1 cellular context compared by ENCODE assay signal in the genomic region with DNA sequence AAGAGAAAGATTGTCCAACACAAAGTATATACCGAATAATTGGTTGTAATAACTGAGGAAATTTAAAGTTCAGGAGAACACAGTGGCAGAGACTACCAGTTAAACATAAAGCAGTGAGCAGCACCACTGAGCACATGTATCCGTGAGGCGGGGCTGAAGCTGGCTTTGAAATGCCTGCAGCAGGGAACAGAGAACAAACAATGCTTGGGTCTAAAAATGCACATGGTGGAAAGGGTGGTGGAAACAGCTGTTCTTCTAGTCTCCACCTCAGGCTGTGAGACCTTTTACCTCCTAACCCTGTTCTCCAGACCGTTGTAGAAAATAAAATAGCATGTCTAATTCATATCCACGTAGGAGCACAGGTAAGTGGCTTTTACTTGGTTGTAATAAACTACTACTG.
A peak's percentile ranks its signal among the peaks of the same experiment; 100 is the strongest.
TF ChIP-seq lines count a peak whose summit lies in the region.

No MANE protein-coding gene starts in this region.

TF ChIP-seq in HepG2, 621 proteins besides CTCF, POLR2A, EP300 and RAD21 (continued from another document):
- TF ChIP-seq, protein P1, sequence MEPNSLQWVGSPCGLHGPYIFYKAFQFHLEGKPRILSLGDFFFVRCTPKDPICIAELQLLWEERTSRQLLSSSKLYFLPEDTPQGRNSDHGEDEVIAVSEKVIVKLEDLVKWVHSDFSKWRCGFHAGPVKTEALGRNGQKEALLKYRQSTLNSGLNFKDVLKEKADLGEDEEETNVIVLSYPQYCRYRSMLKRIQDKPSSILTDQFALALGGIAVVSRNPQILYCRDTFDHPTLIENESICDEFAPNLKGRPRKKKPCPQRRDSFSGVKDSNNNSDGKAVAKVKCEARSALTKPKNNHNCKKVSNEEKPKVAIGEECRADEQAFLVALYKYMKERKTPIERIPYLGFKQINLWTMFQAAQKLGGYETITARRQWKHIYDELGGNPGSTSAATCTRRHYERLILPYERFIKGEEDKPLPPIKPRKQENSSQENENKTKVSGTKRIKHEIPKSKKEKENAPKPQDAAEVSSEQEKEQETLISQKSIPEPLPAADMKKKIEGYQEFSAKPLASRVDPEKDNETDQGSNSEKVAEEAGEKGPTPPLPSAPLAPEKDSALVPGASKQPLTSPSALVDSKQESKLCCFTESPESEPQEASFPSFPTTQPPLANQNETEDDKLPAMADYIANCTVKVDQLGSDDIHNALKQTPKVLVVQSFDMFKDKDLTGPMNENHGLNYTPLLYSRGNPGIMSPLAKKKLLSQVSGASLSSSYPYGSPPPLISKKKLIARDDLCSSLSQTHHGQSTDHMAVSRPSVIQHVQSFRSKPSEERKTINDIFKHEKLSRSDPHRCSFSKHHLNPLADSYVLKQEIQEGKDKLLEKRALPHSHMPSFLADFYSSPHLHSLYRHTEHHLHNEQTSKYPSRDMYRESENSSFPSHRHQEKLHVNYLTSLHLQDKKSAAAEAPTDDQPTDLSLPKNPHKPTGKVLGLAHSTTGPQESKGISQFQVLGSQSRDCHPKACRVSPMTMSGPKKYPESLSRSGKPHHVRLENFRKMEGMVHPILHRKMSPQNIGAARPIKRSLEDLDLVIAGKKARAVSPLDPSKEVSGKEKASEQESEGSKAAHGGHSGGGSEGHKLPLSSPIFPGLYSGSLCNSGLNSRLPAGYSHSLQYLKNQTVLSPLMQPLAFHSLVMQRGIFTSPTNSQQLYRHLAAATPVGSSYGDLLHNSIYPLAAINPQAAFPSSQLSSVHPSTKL (CRISPR knock-in tag; IDR thresholded peaks at IDR 0.05), result 0 out of 2 replicates have a peak, but pooled peaks have one; percentile 27
- TF ChIP-seq PTBP1 (IDR thresholded peaks at IDR 0.05; ENCODE audit: low read depth, low read length, poor library complexity, severe bottlenecking) (no peak), ZNF749 (CRISPR knock-in tag; IDR thresholded peaks at IDR 0.05; ENCODE audit: borderline replicate concordance) (no peak), THYN1 (CRISPR knock-in tag; IDR thresholded peaks at IDR 0.05; ENCODE audit: borderline replicate concordance, low read depth) (no peak), ZBTB7A (CRISPR knock-in tag; IDR thresholded peaks at IDR 0.05) (no peak), ZNF331 (CRISPR knock-in tag; IDR thresholded peaks at IDR 0.05) (peak; percentile 31; the same call in 1 of the 2 replicates), SOX13 (IDR thresholded peaks at IDR 0.05) (no peak), SOX13 (CRISPR knock-in tag; conservative IDR thresholded peaks at IDR 0.05 in 1 of 2, IDR thresholded peaks at IDR 0.05 in 1 of 2) (peak in 1 of 2 experiments; percentile 68; a peak in 2 of 4 replicates), SOX5 (CRISPR knock-in tag; IDR thresholded peaks at IDR 0.05; ENCODE audit: borderline replicate concordance) (peak; percentile 47; the same call in 1 of the 2 replicates), ELF4 (CRISPR knock-in tag; IDR thresholded peaks at IDR 0.05; ENCODE audit: borderline replicate concordance) (no peak), IRF2 (CRISPR knock-in tag; IDR thresholded peaks at IDR 0.05) (no peak), NFE2 (CRISPR knock-in tag; IDR thresholded peaks at IDR 0.05) (no peak), HOXA3 (CRISPR knock-in tag; IDR thresholded peaks at IDR 0.05) (peak; percentile 28; the same call in 1 of the 2 replicates), KLF15 (CRISPR knock-in tag; IDR thresholded peaks at IDR 0.05; ENCODE audit: borderline replicate concordance) (no peak), NPAS2 (CRISPR knock-in tag; IDR thresholded peaks at IDR 0.05; ENCODE audit: borderline replicate concordance) (no peak), TARDBP (CRISPR knock-in tag; IDR thresholded peaks at IDR 0.05) (no peak)
- TF ChIP-seq, protein P2, sequence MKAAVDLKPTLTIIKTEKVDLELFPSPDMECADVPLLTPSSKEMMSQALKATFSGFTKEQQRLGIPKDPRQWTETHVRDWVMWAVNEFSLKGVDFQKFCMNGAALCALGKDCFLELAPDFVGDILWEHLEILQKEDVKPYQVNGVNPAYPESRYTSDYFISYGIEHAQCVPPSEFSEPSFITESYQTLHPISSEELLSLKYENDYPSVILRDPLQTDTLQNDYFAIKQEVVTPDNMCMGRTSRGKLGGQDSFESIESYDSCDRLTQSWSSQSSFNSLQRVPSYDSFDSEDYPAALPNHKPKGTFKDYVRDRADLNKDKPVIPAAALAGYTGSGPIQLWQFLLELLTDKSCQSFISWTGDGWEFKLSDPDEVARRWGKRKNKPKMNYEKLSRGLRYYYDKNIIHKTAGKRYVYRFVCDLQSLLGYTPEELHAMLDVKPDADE (CRISPR knock-in tag; IDR thresholded peaks at IDR 0.05), result no peak
- TF ChIP-seq, protein P3, sequence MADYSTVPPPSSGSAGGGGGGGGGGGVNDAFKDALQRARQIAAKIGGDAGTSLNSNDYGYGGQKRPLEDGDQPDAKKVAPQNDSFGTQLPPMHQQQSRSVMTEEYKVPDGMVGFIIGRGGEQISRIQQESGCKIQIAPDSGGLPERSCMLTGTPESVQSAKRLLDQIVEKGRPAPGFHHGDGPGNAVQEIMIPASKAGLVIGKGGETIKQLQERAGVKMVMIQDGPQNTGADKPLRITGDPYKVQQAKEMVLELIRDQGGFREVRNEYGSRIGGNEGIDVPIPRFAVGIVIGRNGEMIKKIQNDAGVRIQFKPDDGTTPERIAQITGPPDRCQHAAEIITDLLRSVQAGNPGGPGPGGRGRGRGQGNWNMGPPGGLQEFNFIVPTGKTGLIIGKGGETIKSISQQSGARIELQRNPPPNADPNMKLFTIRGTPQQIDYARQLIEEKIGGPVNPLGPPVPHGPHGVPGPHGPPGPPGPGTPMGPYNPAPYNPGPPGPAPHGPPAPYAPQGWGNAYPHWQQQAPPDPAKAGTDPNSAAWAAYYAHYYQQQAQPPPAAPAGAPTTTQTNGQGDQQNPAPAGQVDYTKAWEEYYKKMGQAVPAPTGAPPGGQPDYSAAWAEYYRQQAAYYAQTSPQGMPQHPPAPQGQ (CRISPR knock-in tag; IDR thresholded peaks at IDR 0.05; ENCODE audit: borderline replicate concordance), result no peak
- TF ChIP-seq, protein P4, sequence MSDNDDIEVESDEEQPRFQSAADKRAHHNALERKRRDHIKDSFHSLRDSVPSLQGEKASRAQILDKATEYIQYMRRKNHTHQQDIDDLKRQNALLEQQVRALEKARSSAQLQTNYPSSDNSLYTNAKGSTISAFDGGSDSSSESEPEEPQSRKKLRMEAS (IDR thresholded peaks at IDR 0.05), result peak; percentile 85
- TF ChIP-seq, protein P5, sequence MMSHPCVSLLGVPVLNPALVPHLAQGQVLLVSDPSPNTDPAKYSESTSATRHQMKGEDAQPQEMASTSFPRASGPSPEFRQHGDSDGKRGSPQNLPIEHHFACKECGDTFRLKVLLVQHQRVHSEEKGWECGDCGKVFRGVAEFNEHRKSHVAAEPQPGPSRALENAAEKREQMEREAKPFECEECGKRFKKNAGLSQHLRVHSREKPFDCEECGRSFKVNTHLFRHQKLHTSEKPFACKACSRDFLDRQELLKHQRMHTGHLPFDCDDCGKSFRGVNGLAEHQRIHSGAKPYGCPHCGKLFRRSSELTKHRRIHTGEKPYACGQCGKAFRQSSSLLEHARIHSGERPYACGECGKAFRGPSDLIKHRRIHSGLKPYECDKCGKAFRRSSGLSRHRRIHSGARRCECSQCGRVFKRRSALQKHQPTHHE (CRISPR knock-in tag; IDR thresholded peaks at IDR 0.05; ENCODE audit: borderline replicate concordance), result no peak
- TF ChIP-seq, protein P6, sequence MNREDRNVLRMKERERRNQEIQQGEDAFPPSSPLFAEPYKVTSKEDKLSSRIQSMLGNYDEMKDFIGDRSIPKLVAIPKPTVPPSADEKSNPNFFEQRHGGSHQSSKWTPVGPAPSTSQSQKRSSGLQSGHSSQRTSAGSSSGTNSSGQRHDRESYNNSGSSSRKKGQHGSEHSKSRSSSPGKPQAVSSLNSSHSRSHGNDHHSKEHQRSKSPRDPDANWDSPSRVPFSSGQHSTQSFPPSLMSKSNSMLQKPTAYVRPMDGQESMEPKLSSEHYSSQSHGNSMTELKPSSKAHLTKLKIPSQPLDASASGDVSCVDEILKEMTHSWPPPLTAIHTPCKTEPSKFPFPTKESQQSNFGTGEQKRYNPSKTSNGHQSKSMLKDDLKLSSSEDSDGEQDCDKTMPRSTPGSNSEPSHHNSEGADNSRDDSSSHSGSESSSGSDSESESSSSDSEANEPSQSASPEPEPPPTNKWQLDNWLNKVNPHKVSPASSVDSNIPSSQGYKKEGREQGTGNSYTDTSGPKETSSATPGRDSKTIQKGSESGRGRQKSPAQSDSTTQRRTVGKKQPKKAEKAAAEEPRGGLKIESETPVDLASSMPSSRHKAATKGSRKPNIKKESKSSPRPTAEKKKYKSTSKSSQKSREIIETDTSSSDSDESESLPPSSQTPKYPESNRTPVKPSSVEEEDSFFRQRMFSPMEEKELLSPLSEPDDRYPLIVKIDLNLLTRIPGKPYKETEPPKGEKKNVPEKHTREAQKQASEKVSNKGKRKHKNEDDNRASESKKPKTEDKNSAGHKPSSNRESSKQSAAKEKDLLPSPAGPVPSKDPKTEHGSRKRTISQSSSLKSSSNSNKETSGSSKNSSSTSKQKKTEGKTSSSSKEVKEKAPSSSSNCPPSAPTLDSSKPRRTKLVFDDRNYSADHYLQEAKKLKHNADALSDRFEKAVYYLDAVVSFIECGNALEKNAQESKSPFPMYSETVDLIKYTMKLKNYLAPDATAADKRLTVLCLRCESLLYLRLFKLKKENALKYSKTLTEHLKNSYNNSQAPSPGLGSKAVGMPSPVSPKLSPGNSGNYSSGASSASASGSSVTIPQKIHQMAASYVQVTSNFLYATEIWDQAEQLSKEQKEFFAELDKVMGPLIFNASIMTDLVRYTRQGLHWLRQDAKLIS (CRISPR knock-in tag; IDR thresholded peaks at IDR 0.05), result no peak
